8 cellular contexts compared by ENCODE assay signal in genomic region chr16:80804451-80805383, GRCh38.
DNase-seq lines count a peak whose midpoint lies in the region; ATAC-seq lines count a peak whose summit lies in the region.

Gene CDYL2, minus strand, starts transcription at chr16:80804598. Its CDS starts 425 bp downstream, at chr16:80804173.

- peak; percentile 38 for ATAC-seq in HG03520 (IDR thresholded peaks at IDR 0.05; ENCODE audit: unreplicated experiment)
- ATAC-seq in stimulated activated naive CD8-positive, alpha-beta T cell treated with anti-CD3 and anti-CD28 coated beads, Interleukin-15, Interleukin-2, amounts not matched to agents 100 U/mL and 50 U/mL, for 24 hours = peak; percentile 59

- DNase-seq in AG08395 (ENCODE audit: low spot score) (peak; percentile 78), GM19240 (ENCODE audit: insufficient read length, low spot score) (peak; percentile 70), ecto neural progenitor cell (ENCODE audit: low spot score) (peak; percentile 51), medulla oblongata (ENCODE audit: extremely low spot score) (peak; percentile 11), DMS114 treated with DMSO at 0.1 percent for 48 hours (lab: John Stamatoyannopoulos, UW; ENCODE audit: unreplicated experiment) (no peak)
- DNase-seq in activated CD4-positive, alpha-beta T cell treated with anti-CD3 and anti-CD28 coated beads for 1 hour = peak; percentile 19
- peak; percentile 53 for DNase-seq in stimulated activated naive CD8-positive, alpha-beta T cell treated with anti-CD3 and anti-CD28 coated beads, Interleukin-15, Interleukin-2, amounts not matched to agents 100 U/mL and 50 U/mL, for 24 hours
